In the genomic region with DNA sequence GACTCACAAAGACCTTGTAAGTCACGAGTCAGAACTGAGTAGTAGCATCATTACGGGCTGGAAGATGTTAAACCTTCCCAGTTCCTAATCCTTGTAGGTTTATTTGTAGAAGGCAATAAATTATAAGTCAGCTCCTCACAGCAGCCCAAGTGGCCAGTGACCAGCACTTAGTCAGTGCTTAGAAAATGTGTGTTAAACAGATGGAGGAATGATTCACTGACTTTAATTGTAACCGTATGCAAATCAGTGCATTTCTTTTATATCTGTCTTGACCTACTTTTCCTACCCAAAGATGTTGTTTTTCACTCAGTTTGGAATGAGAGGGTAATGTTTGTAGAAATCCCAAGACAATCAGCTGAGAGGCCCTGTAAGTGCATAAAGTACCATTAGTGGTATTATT, we compare ENCODE assay signal across 13 cellular contexts. TPM values are rescaled to one million over a fixed set of nuclear protein-coding genes. Genes with fewer than 3 reads are reported as not detected.
DNase-seq lines count a peak whose midpoint lies in the region; ATAC-seq, FAIRE-seq and TF ChIP-seq lines count a peak whose summit lies in the region.
"Had no signal": no experiment of that assay in that cellular context is flagged by ENCODE, and none has a peak within 500 bp of the region (broad histone marks: within the 10 kb centered on the region; RNA-seq: fewer than 3 reads in every experiment).

No MANE protein-coding gene starts in this region.

- no peaks in the 10 kb centered on the region for H3K9me3 ChIP-seq in GM23248 (ENCODE audit: low read depth)
- no peaks in the 10 kb centered on the region for H3K9me3 ChIP-seq in skeletal muscle satellite cell (replicated peaks; ENCODE audit: low read length)

- WGBS in GM23248 (ENCODE audit: low coverage in 1 of 2, low lambda C conversion rate in 2 of 2, missing lambda C conversion rate in 2 of 2), 2 experiments, result 0 to 1% methylated on average over 3 of the region's 3 CpGs

- no peaks in the 10 kb centered on the region for H3K9me3 Mint-ChIP-seq in activated T-helper 17 cell treated with anti-CD3 and anti-CD28 coated beads, Interleukin-2, amount 50 U/mL, for 72 hours
- H3K9me3 Mint-ChIP-seq: activated T-cell treated with anti-CD3 and anti-CD28 coated beads, Interleukin-2, amount 50 U/mL, for 4 hours; dendritic cell treated with granulocyte-macrophage colony-stimulating factor and Interleukin-4, amounts not matched to agents 40 ng/mL and 50 ng/mL, for 4 days had no signal

- H3K4me1 ChIP-seq in GM23248 (ENCODE audit: insufficient read depth) (peaks cover 84% of the 10 kb centered on the region), skeletal muscle satellite cell (ENCODE audit: control insufficient read depth, insufficient read depth, low read length) (peaks cover 82% of the 10 kb centered on the region)

- peaks cover 83% of the 10 kb centered on the region for H3K79me2 ChIP-seq in GM23248 (ENCODE audit: insufficient read depth)

- H3K27me3 ChIP-seq in GM23248 (replicated peaks; ENCODE audit: insufficient read depth) (no peaks in the 10 kb centered on the region), skeletal muscle satellite cell (ENCODE audit: control insufficient read depth, insufficient read depth, low read length) (no peaks in the 10 kb centered on the region)

- peak overlapping the region; percentile 80 for H3K27ac ChIP-seq in GM23248

- DNase-seq in GM23248 (peak; percentile 94), foreskin fibroblast (peak; percentile 95), NCI-H1436 (lab: John Stamatoyannopoulos, UW) (no peak), superior temporal gyrus (ENCODE audit: extremely low spot score) (no peak), urothelium cell line (ENCODE audit: low spot score) (no peak)
- no peak for DNase-seq in activated CD4-positive, alpha-beta T cell treated with anti-CD3 and anti-CD28 coated beads for 1 hour
- DNase-seq: activated T-cell treated with anti-CD3 and anti-CD28 coated beads, Interleukin-2, amount 50 U/mL, for 4 hours; left cardiac atrium; MV-4-11; NK-92 treated with Interleukin-12 subunit alpha and Interleukin-12 subunit beta, amount 100 ng/mL, for 24 hours had no signal

- ATAC-seq in activated T-helper 17 cell treated with anti-CD3 and anti-CD28 coated beads, Interleukin-2, amount 50 U/mL, for 72 hours (replicated peaks), result peak; percentile 40
- ATAC-seq: activated T-cell treated with anti-CD3 and anti-CD28 coated beads, Interleukin-2, amount 50 U/mL, for 4 hours had no signal

- H3K4me3 ChIP-seq in GM23248 (peak overlapping the region; percentile 23), foreskin fibroblast (ENCODE audit: low read depth in 1 of 2, low read length in 2 of 2) (no peak overlapping the region), skeletal muscle satellite cell (ENCODE audit: low read length) (no peak overlapping the region)

- H2AFZ ChIP-seq in GM23248, result no peak overlapping the region

- H3K4me2 ChIP-seq in GM23248 (ENCODE audit: unreplicated experiment) (peak overlapping the region; percentile 73), skeletal muscle satellite cell (ENCODE audit: low read length) (peak overlapping the region; percentile 30)

- no peaks in the 10 kb centered on the region for H4K20me1 ChIP-seq in GM23248 (ENCODE audit: insufficient read depth)

- H3K27me3 Mint-ChIP-seq in activated T-helper 17 cell treated with anti-CD3 and anti-CD28 coated beads, Interleukin-2, amount 50 U/mL, for 72 hours, result peaks cover 12% of the 10 kb centered on the region

- H3K9ac ChIP-seq in GM23248 (peak overlapping the region; percentile 54), skeletal muscle satellite cell (ENCODE audit: low read depth, low read length) (peak overlapping the region; percentile 27)

- H3K4me3 Mint-ChIP-seq in activated T-helper 17 cell treated with anti-CD3 and anti-CD28 coated beads, Interleukin-2, amount 50 U/mL, for 72 hours, result no peak overlapping the region
- H3K4me3 Mint-ChIP-seq: activated T-cell treated with anti-CD3 and anti-CD28 coated beads, Interleukin-2, amount 50 U/mL, for 4 hours; dendritic cell treated with granulocyte-macrophage colony-stimulating factor and Interleukin-4, amounts not matched to agents 40 ng/mL and 50 ng/mL, for 4 days had no signal

- in situ Hi-C loops in GM23248 (cut with MboI), result no loop called here

- H3K4me1 Mint-ChIP-seq in activated T-helper 17 cell treated with anti-CD3 and anti-CD28 coated beads, Interleukin-2, amount 50 U/mL, for 72 hours, result no peaks in the 10 kb centered on the region

- H3F3A ChIP-seq in GM23248 (ENCODE audit: insufficient read depth), result peaks cover 77% of the 10 kb centered on the region

- no peak overlapping the region for H3K27ac Mint-ChIP-seq in activated T-helper 17 cell treated with anti-CD3 and anti-CD28 coated beads, Interleukin-2, amount 50 U/mL, for 72 hours
- H3K27ac Mint-ChIP-seq: dendritic cell treated with granulocyte-macrophage colony-stimulating factor and Interleukin-4, amounts not matched to agents 40 ng/mL and 50 ng/mL, for 4 days had no signal

- H3K9me2 ChIP-seq in GM23248 (ENCODE audit: insufficient read depth), result no peaks in the 10 kb centered on the region

- no peak for TF ChIP-seq CTCF in foreskin fibroblast (IDR thresholded peaks at IDR 0.05; ENCODE audit: low read depth, low read length)

- H3K36me3 ChIP-seq in GM23248 (ENCODE audit: low read depth), result no peaks in the 10 kb centered on the region
- H3K36me3 ChIP-seq in skeletal muscle satellite cell (ENCODE audit: insufficient read depth, low read length), result peaks cover 3% of the 10 kb centered on the region

- FAIRE-seq in urothelium cell line (lab: Jason Lieb, UNC), result no peak

- no peaks in the 10 kb centered on the region for H3K36me3 Mint-ChIP-seq in activated T-helper 17 cell treated with anti-CD3 and anti-CD28 coated beads, Interleukin-2, amount 50 U/mL, for 72 hours (ENCODE audit: low read depth)

RNA-seq across cellular contexts. Expression of a gene that starts 49.6 kb away (rescaled TPM):
- total RNA-seq in GM23248 (2014; rRNA removed; shearing (Covaris generic)), result 71.7 and 149 TPM in 2 replicates
- 261 and 267 TPM in 2 replicates for polyA plus RNA-seq in GM23248 (2016; fragmentation: Nextera tagmentation; extraction: Ambion mirVana)
- under 1 TPM; 0.04 to 0.11 TPM for total RNA-seq in activated T-helper 17 cell treated with anti-CD3 and anti-CD28 coated beads, Interleukin-2, amount 50 U/mL, for 72 hours
- 197 and 223 TPM in 2 replicates for total RNA-seq in skeletal muscle satellite cell (2012; rRNA removed)

Comparison
In these comparisons a context has a peak if more than half of its experiments do, and no peak if none do; other contexts are left out.
1. DNase-seq: peak in GM23248 (single experiment) and foreskin fibroblast (2 of 2); none in NCI-H1436 (single experiment), activated CD4-positive, alpha-beta T cell treated with anti-CD3 and anti-CD28 coated beads for 1 hour (single experiment), superior temporal gyrus (single experiment) and urothelium cell line (single experiment).
2. RNA of a gene that starts 49.6 kb away (total RNA-seq): 71.7 to 149 TPM in GM23248; 0.04 to 0.11 TPM in activated T-helper 17 cell treated with anti-CD3 and anti-CD28 coated beads, Interleukin-2, amount 50 U/mL, for 72 hours; every median in the first group is over 10 times any median in the second.